13 cellular contexts compared by ENCODE assay signal in the genomic region with DNA sequence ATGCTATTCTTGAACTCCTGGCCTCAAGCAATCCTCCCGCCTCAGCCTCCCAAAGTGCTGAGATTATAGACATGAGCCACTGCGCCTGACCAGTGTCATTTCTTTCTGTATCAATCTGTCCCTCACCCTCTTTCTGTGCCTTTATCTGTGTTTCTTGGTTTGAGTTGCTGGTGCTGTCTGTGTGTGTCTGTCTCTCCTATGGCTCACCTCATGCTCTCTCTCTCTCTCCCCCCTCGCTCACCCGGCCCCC. TPM values are rescaled to one million over a fixed set of nuclear protein-coding genes. Genes with fewer than 3 reads are reported as not detected.
DNase-seq lines count a peak whose midpoint lies in the region; ATAC-seq, FAIRE-seq and TF ChIP-seq lines count a peak whose summit lies in the region.
"Had no signal": no experiment of that assay in that cellular context is flagged by ENCODE, and none has a peak within 500 bp of the region (broad histone marks: within the 10 kb centered on the region; RNA-seq: fewer than 3 reads in every experiment).

No MANE protein-coding gene starts in this region.

- H3K27me3 ChIP-seq in DND-41 (ENCODE audit: insufficient read depth, low read length, poor library complexity) (peaks cover 5% of the 10 kb centered on the region), Loucy (ENCODE audit: insufficient read depth, low read length, poor library complexity, severe bottlenecking) (no peaks in the 10 kb centered on the region), endothelial cell of umbilical vein (ENCODE audit: control insufficient read depth in 2 of 2, insufficient read depth in 2 of 2, low read length in 2 of 2) (peaks cover 2 to 6% of the 10 kb centered on the region in 2 experiments), trophoblast cell (ENCODE audit: insufficient read depth, low read length) (no peaks in the 10 kb centered on the region)

- no peak overlapping the region for H3K27ac ChIP-seq in DND-41 (ENCODE audit: low read length)
- no peak overlapping the region for H3K27ac ChIP-seq in endothelial cell of umbilical vein (ENCODE audit: insufficient read depth, low read depth, low read length)
- H3K27ac ChIP-seq in trophoblast cell (ENCODE audit: low read depth, low read length), result peak overlapping the region; percentile 58
- H3K27ac ChIP-seq: KMS-11 had no signal

- H3K4me1 ChIP-seq in DND-41 (ENCODE audit: insufficient read depth, low read length), result no peaks in the 10 kb centered on the region
- H3K4me1 ChIP-seq in Loucy (ENCODE audit: insufficient read depth, low read length, poor library complexity, severe bottlenecking), result peaks cover 20% of the 10 kb centered on the region
- H3K4me1 ChIP-seq in endothelial cell of umbilical vein (ENCODE audit: control insufficient read depth, extremely low read depth, insufficient read depth, low read length), result no peaks in the 10 kb centered on the region
- peaks cover 5 to 10% of the 10 kb centered on the region in 2 experiments for H3K4me1 ChIP-seq in trophoblast cell (ENCODE audit: control insufficient read depth in 1 of 2, insufficient read depth in 2 of 2, low read length in 2 of 2)

- POLR2A ChIA-PET in endothelial cell of umbilical vein (lab: Charles Lee), result no interaction called here

- H3K14ac ChIP-seq in trophoblast cell (ENCODE audit: low read length), result peak overlapping the region; percentile 74

- no peaks in the 10 kb centered on the region for H3F3A ChIP-seq in Loucy (ENCODE audit: low read depth)

- DNase-seq in DND-41 (no peak), endothelial cell of umbilical vein (ENCODE audit: low read depth, low spot score) (no peak), trophoblast cell (no peak), HCEC 1CT (no peak), NCI-H1436 (lab: John Stamatoyannopoulos, UW) (no peak), GOT3 (lab: John Stamatoyannopoulos, UW) (no peak)
- DNase-seq: NCI-H69 had no signal

- no peak overlapping the region for H3K23ac ChIP-seq in trophoblast cell (ENCODE audit: low read length)

- H3K4me2 ChIP-seq in DND-41 (ENCODE audit: insufficient read depth, low read length), result no peak overlapping the region
- H3K4me2 ChIP-seq in Loucy (ENCODE audit: low read depth, low read length, poor library complexity, severe bottlenecking), result peak overlapping the region; percentile 64
- no peak overlapping the region for H3K4me2 ChIP-seq in endothelial cell of umbilical vein (ENCODE audit: insufficient read depth, low read length)
- H3K4me2 ChIP-seq in trophoblast cell (ENCODE audit: low read length), result peak overlapping the region; percentile 52
- H3K4me2 ChIP-seq: KMS-11 had no signal

- dilution Hi-C loops in endothelial cell of umbilical vein (cut with MboI; ENCODE audit: extremely low pct_ligation_motif_present, low sequenced_read_pairs), result no loop called here

- H2BK5ac ChIP-seq in trophoblast cell (ENCODE audit: low read depth, low read length, poor library complexity), result peak overlapping the region; percentile 69

- peak overlapping the region; percentile 30 for H4K91ac ChIP-seq in trophoblast cell (ENCODE audit: low read depth, low read length)

- peak overlapping the region; percentile 79 for H2BK120ac ChIP-seq in trophoblast cell (ENCODE audit: insufficient read depth, low read length, poor library complexity)

- H3K18ac ChIP-seq in trophoblast cell (ENCODE audit: low read length), result peak overlapping the region; percentile 78

- H4K12ac ChIP-seq in trophoblast cell (ENCODE audit: low read depth, low read length), result no peak overlapping the region

- H3K36me3 ChIP-seq in DND-41 (ENCODE audit: insufficient read depth, low read length) (no peaks in the 10 kb centered on the region), Loucy (ENCODE audit: insufficient read depth, low read length) (no peaks in the 10 kb centered on the region), endothelial cell of umbilical vein (ENCODE audit: control insufficient read depth in 2 of 2, extremely low read depth in 1 of 2, insufficient read depth in 2 of 2, low read length in 2 of 2) (no peaks in the 10 kb centered on the region), trophoblast cell (ENCODE audit: control insufficient read depth in 1 of 2, insufficient read depth in 2 of 2, low read length in 2 of 2) (no peaks in the 10 kb centered on the region)

- no peak overlapping the region for H2BK12ac ChIP-seq in trophoblast cell (ENCODE audit: low read length)

- H3K9me2 ChIP-seq in Loucy (replicated peaks; ENCODE audit: low read depth, low read length), result no peaks in the 10 kb centered on the region

- H3K4ac ChIP-seq in trophoblast cell (ENCODE audit: low read depth, low read length), result peak overlapping the region; percentile 27

- CTCF ChIA-PET in endothelial cell of umbilical vein (lab: Charles Lee), result interaction anchor here (0.7 kb wide), 1 partner anchor 10 kb away, joined by 3 read pairs; a partner anchor contains a TSS

- H4K20me1 ChIP-seq in DND-41 (ENCODE audit: insufficient read depth, low read length) (peaks cover 2% of the 10 kb centered on the region; the same call in 1 of the 2 replicates), Loucy (ENCODE audit: insufficient read depth, low read length, poor library complexity, severe bottlenecking) (no peaks in the 10 kb centered on the region), endothelial cell of umbilical vein (replicated peaks; ENCODE audit: control insufficient read depth, extremely low read depth, insufficient read depth, low read length) (no peaks in the 10 kb centered on the region)

- H3K9ac ChIP-seq in DND-41 (ENCODE audit: low read depth, low read length) (no peak overlapping the region), Loucy (ENCODE audit: low read depth, low read length, poor library complexity, severe bottlenecking) (peak overlapping the region; percentile 64), endothelial cell of umbilical vein (replicated peaks; ENCODE audit: extremely low read depth, insufficient read depth, low read length) (peak overlapping the region; percentile 5), trophoblast cell (ENCODE audit: low read length) (no peak overlapping the region)
- H3K9ac ChIP-seq: KMS-11 had no signal

- no peaks in the 10 kb centered on the region for H3K9me1 ChIP-seq in endothelial cell of umbilical vein (replicated peaks; ENCODE audit: control insufficient read depth, extremely low read depth, insufficient read depth, low read length)

- ATAC-seq in DND-41 (ENCODE audit: insufficient read depth, low read depth) (0 out of 3 replicates have a peak, but pooled peaks have one; percentile 44), GM21786 (IDR thresholded peaks at IDR 0.05; ENCODE audit: unreplicated experiment) (no peak)

- H3K4me3 ChIP-seq in DND-41 (ENCODE audit: low read depth in 1 of 2, low read length in 2 of 2) (no peak overlapping the region), Loucy (ENCODE audit: low read length, poor library complexity, severe bottlenecking) (peak overlapping the region; percentile 60), endothelial cell of umbilical vein (replicated peaks in 1 of 3; ENCODE audit: insufficient read depth in 1 of 3, low read depth in 1 of 3, low read length in 3 of 3) (no peak overlapping the region), trophoblast cell (ENCODE audit: low read depth, low read length) (no peak overlapping the region)

- no peak for TF ChIP-seq POLR2A in endothelial cell of umbilical vein (IDR thresholded peaks at IDR 0.05; ENCODE audit: low read depth, low read length)

- H4K8ac ChIP-seq in trophoblast cell (ENCODE audit: low read depth, low read length), result peak overlapping the region; percentile 89

- TF ChIP-seq CTCF in DND-41 (IDR thresholded peaks at IDR 0.05; ENCODE audit: borderline replicate concordance, extremely low read depth, low read length, poor library complexity, severe bottlenecking), result no peak
- no peak for TF ChIP-seq CTCF in Loucy (conservative IDR thresholded peaks at IDR 0.05; ENCODE audit: low read length)
- no peak for TF ChIP-seq CTCF in endothelial cell of umbilical vein (IDR thresholded peaks at IDR 0.05; ENCODE audit: extremely low read depth in 1 of 2, insufficient read depth in 1 of 2, low read depth in 1 of 2, low read length in 2 of 2)

- FAIRE-seq in endothelial cell of umbilical vein (lab: Jason Lieb, UNC), result no peak
- FAIRE-seq: endometrium had no signal

- no peak overlapping the region for H2AK5ac ChIP-seq in trophoblast cell (ENCODE audit: low read length)

- WGBS in trophoblast cell (ENCODE audit: extremely low coverage, insufficient coverage, insufficient read length), result no CpG with 5 or more reads among the region's 4 CpGs

- no TSS peak for BruUV-seq in endothelial cell of umbilical vein (replicated peaks; lab: Mats Ljungman, UMichigan)

- H3K79me2 ChIP-seq in DND-41 (ENCODE audit: insufficient read depth, low read length) (no peaks in the 10 kb centered on the region), Loucy (ENCODE audit: insufficient read depth, low read length) (no peaks in the 10 kb centered on the region), endothelial cell of umbilical vein (ENCODE audit: control insufficient read depth, insufficient read depth, low read length) (no peaks in the 10 kb centered on the region), trophoblast cell (ENCODE audit: control insufficient read depth, insufficient read depth, low read length, poor library complexity) (peaks cover 3% of the 10 kb centered on the region)

- H3K79me1 ChIP-seq in trophoblast cell (ENCODE audit: low read length), result peaks cover 6% of the 10 kb centered on the region

- H3K9me3 ChIP-seq in DND-41 (ENCODE audit: insufficient read depth, low read length, severe bottlenecking) (no peaks in the 10 kb centered on the region), Loucy (ENCODE audit: insufficient read depth, low read depth, low read length) (no peaks in the 10 kb centered on the region), endothelial cell of umbilical vein (replicated peaks; ENCODE audit: control insufficient read depth, insufficient read depth, low read length) (no peaks in the 10 kb centered on the region), trophoblast cell (ENCODE audit: insufficient read depth, low read depth, low read length) (no peaks in the 10 kb centered on the region)

- H2AFZ ChIP-seq in DND-41 (ENCODE audit: low read depth, low read length) (no peak overlapping the region), Loucy (ENCODE audit: low read length) (peak overlapping the region; percentile 69), endothelial cell of umbilical vein (ENCODE audit: low read depth, low read length) (peak overlapping the region; percentile 73), trophoblast cell (ENCODE audit: insufficient read depth, low read length, poor library complexity) (peak overlapping the region; percentile 94)

- intact Hi-C loops in endothelial cell of umbilical vein (cut with micrococcal nuclease), result no loop called here

RNA-seq across cellular contexts. Expression of a gene that starts 9.9 kb away (rescaled TPM):
- 17.1 and 17.5 TPM in 2 replicates for total RNA-seq in endothelial cell of umbilical vein
- 12.3 and 16.6 TPM in 2 replicates for polyA plus RNA-seq in endothelial cell of umbilical vein
- polyA plus RNA-seq in endothelial cell of umbilical vein (2011; cell fraction: cytosol; rRNA removed), result 7.2 and 10.9 TPM in 2 replicates
- polyA plus RNA-seq in endothelial cell of umbilical vein (2011; cell fraction: nucleus; rRNA removed), result 4.3 and 4.4 TPM in 2 replicates
- polyA plus RNA-seq in endothelial cell of umbilical vein (2012), result 6.3 and 11.4 TPM in 2 replicates
- polyA minus RNA-seq in endothelial cell of umbilical vein, result 6.5 and 8.5 TPM in 2 replicates
- polyA minus RNA-seq in endothelial cell of umbilical vein (2011; cell fraction: cytosol; rRNA and poly(A)+ RNA removed), result 18.9 TPM
- polyA minus RNA-seq in endothelial cell of umbilical vein (2011; cell fraction: nucleus; rRNA and poly(A)+ RNA removed), result 3.5 and 6.5 TPM in 2 replicates
- 9.5 and 9.8 TPM in 2 replicates for polyA plus RNA-seq in trophoblast cell (2013)

RNA-seq across cellular contexts. Expression of a gene that starts 12.0 kb away (rescaled TPM):
- total RNA-seq in endothelial cell of umbilical vein, result not detected in 2 replicates
- 0.06 TPM in 2 replicates for polyA plus RNA-seq in endothelial cell of umbilical vein
- 0.04 and 0.06 TPM in 2 replicates for polyA plus RNA-seq in endothelial cell of umbilical vein (2011; cell fraction: cytosol; rRNA removed)
- polyA plus RNA-seq in endothelial cell of umbilical vein (2011; cell fraction: nucleus; rRNA removed), result 0.12 TPM in 1 of 2 replicates, not detected in the other
- polyA plus RNA-seq in endothelial cell of umbilical vein (2012), result not detected in 2 replicates
- polyA minus RNA-seq in endothelial cell of umbilical vein, result 0.25 TPM in 1 of 2 replicates, not detected in the other
- polyA minus RNA-seq in endothelial cell of umbilical vein (2011; cell fraction: cytosol; rRNA and poly(A)+ RNA removed), result not detected
- not detected in 2 replicates for polyA minus RNA-seq in endothelial cell of umbilical vein (2011; cell fraction: nucleus; rRNA and poly(A)+ RNA removed)
- 1.6 and 1.8 TPM in 2 replicates for polyA plus RNA-seq in trophoblast cell (2013)
- total RNA-seq: T-helper 1 cell treated with Interleukin-12 subunit alpha and Interleukin-12 subunit beta and Interleukin-4 antibody, amounts not matched to agents 30 ng/mL and 1 ng/mL, for 36 hours had no signal

RNA-seq across cellular contexts. Expression of a gene that starts 13.1 kb away (rescaled TPM):
- total RNA-seq in endothelial cell of umbilical vein, result 94.5 and 95.7 TPM in 2 replicates
- polyA plus RNA-seq in endothelial cell of umbilical vein, result 89.8 and 104 TPM in 2 replicates
- 72.6 and 78.3 TPM in 2 replicates for polyA plus RNA-seq in endothelial cell of umbilical vein (2011; cell fraction: cytosol; rRNA removed)
- polyA plus RNA-seq in endothelial cell of umbilical vein (2011; cell fraction: nucleus; rRNA removed), result 199 and 231 TPM in 2 replicates
- polyA plus RNA-seq in endothelial cell of umbilical vein (2012), result 56.8 and 66.9 TPM in 2 replicates
- polyA minus RNA-seq in endothelial cell of umbilical vein, result 110 and 130 TPM in 2 replicates
- 47.6 TPM for polyA minus RNA-seq in endothelial cell of umbilical vein (2011; cell fraction: cytosol; rRNA and poly(A)+ RNA removed)
- 58.9 and 68.7 TPM in 2 replicates for polyA minus RNA-seq in endothelial cell of umbilical vein (2011; cell fraction: nucleus; rRNA and poly(A)+ RNA removed)
- polyA plus RNA-seq in trophoblast cell (2013), result 53.3 and 55.9 TPM in 2 replicates

RNA-seq across cellular contexts. Expression of a gene that starts 26.3 kb away (rescaled TPM):
- 9.0 and 9.6 TPM in 2 replicates for total RNA-seq in endothelial cell of umbilical vein
- polyA plus RNA-seq in endothelial cell of umbilical vein, result 3.9 TPM in 2 replicates
- polyA plus RNA-seq in endothelial cell of umbilical vein (2011; cell fraction: cytosol; rRNA removed), result 2.0 and 2.8 TPM in 2 replicates
- 2.8 and 3.5 TPM in 2 replicates for polyA plus RNA-seq in endothelial cell of umbilical vein (2011; cell fraction: nucleus; rRNA removed)
- 6.0 and 7.5 TPM in 2 replicates for polyA plus RNA-seq in endothelial cell of umbilical vein (2012)
- 1.1 and 1.2 TPM in 2 replicates for polyA minus RNA-seq in endothelial cell of umbilical vein
- polyA minus RNA-seq in endothelial cell of umbilical vein (2011; cell fraction: cytosol; rRNA and poly(A)+ RNA removed), result 2.0 TPM
- 0.72 and 1.3 TPM in 2 replicates for polyA minus RNA-seq in endothelial cell of umbilical vein (2011; cell fraction: nucleus; rRNA and poly(A)+ RNA removed)
- polyA plus RNA-seq in trophoblast cell (2013), result 20.7 and 21.0 TPM in 2 replicates

RNA-seq across cellular contexts. Expression of a gene that starts 38.5 kb away (rescaled TPM):
- total RNA-seq in endothelial cell of umbilical vein, result not detected in 2 replicates
- not detected in 2 replicates for polyA plus RNA-seq in endothelial cell of umbilical vein
- not detected in 2 replicates for polyA plus RNA-seq in endothelial cell of umbilical vein (2011; cell fraction: cytosol; rRNA removed)
- polyA plus RNA-seq in endothelial cell of umbilical vein (2011; cell fraction: nucleus; rRNA removed), result not detected in 2 replicates
- polyA plus RNA-seq in endothelial cell of umbilical vein (2012), result not detected in 2 replicates
- polyA minus RNA-seq in endothelial cell of umbilical vein, result not detected in 2 replicates
- polyA minus RNA-seq in endothelial cell of umbilical vein (2011; cell fraction: cytosol; rRNA and poly(A)+ RNA removed), result not detected
- not detected in 2 replicates for polyA minus RNA-seq in endothelial cell of umbilical vein (2011; cell fraction: nucleus; rRNA and poly(A)+ RNA removed)
- not detected in 2 replicates for polyA plus RNA-seq in trophoblast cell (2013)
- total RNA-seq: kidney epithelial cell; T-helper 1 cell treated with Interleukin-12 subunit alpha and Interleukin-12 subunit beta and Interleukin-4 antibody, amounts not matched to agents 30 ng/mL and 1 ng/mL, for 36 hours had no signal

Comparison
In these comparisons a context has a peak if more than half of its experiments do, and no peak if none do; other contexts are left out.
1. H3K4me2 ChIP-seq: peak in Loucy (single experiment) and trophoblast cell (single experiment); none in DND-41 (single experiment) and endothelial cell of umbilical vein (single experiment).
2. H3K9ac ChIP-seq: peak in Loucy (single experiment) and endothelial cell of umbilical vein (single experiment); none in DND-41 (single experiment) and trophoblast cell (single experiment).